16 cellular contexts compared by ENCODE assay signal in the genomic region with DNA sequence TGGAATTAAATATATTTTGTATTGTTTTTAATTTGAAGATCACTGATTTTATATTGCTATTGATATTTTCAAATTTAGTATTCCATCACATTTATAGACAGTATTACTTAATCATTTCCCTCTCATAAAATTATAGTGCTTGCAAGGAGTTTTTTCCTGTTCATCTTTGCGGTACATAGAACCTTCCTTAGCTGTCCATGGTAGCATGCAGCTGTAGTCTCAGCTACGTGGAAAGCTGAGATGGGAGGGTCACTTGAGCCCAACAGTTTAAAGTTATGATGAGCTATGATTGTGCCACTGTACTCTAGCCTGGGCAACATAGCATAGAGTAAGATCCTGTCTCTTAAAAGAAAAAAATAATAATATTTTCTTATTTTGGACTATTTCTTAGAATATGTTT.
"Had no signal": no experiment of that assay in that cellular context is flagged by ENCODE, and none has a peak within 500 bp of the region (broad histone marks: within the 10 kb centered on the region; RNA-seq: fewer than 3 reads in every experiment).

No MANE protein-coding gene starts in this region.

- ATAC-seq: activated CD8-positive, alpha-beta T cell treated with anti-CD3 and anti-CD28 coated beads for 36 hours; activated T-cell treated with anti-CD3 and anti-CD28 coated beads, Interleukin-2, amount 50 U/mL, for 4 hours; heart right ventricle; right cardiac atrium; WTC11 had no signal

- H3K27ac ChIP-seq: breast epithelium, heart right ventricle, testis had no signal

- H3K27me3 ChIP-seq: breast epithelium, heart right ventricle, spleen, testis had no signal

- H3K36me3 ChIP-seq: breast epithelium had no signal

- H3K4me3 ChIP-seq: breast epithelium, heart right ventricle, spleen, testis had no signal

- DNase-seq: activated CD4-positive, alpha-beta T cell treated with anti-CD3 and anti-CD28 coated beads for 1 hour; activated CD4-positive, alpha-beta T cell treated with anti-CD3 and anti-CD28 coated beads, Interleukin-2, amount 10 ng/mL, durations not matched to agents 7 days and 5 days; activated CD8-positive, alpha-beta T cell treated with anti-CD3 and anti-CD28 coated beads for 36 hours; activated gamma-delta T cell treated with Interleukin-2 at 50 U/mL for 16 hours; activated T-cell treated with anti-CD3 and anti-CD28 coated beads, Interleukin-2, amount 50 U/mL, for 4 hours; central memory CD4-positive, alpha-beta T cell; foreskin fibroblast; heart right ventricle; naive B cell; occipital lobe; right cardiac atrium; spleen; stimulated activated naive CD4-positive, alpha-beta T cell treated with Interleukin-2 at 50 U/mL for 16 hours; testis had no signal

- H3K9me3 ChIP-seq: breast epithelium, heart right ventricle, spleen, testis had no signal

- H3K4me1 ChIP-seq: breast epithelium, testis had no signal
